1 cellular context compared by ENCODE assay signal in the genomic region with DNA sequence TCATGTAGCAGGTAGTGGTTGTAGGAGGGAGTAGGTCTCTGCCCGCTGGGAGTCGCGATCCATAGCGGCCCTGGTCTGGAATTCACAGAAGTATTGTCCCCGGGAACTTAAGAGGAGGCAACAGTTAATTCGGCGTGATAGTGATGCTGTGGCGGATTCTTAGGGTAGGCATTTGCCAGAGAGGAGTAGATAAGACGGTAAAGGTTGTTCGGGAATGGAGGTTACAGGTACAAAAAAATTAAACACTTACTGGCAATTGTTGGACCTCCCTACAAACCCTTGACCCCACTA.
TF ChIP-seq lines count a peak whose summit lies in the region.

No MANE protein-coding gene starts in this region.

TF ChIP-seq in HepG2, 621 proteins besides CTCF, POLR2A, EP300 and RAD21 (continued from another document):
- TF ChIP-seq, protein P1, sequence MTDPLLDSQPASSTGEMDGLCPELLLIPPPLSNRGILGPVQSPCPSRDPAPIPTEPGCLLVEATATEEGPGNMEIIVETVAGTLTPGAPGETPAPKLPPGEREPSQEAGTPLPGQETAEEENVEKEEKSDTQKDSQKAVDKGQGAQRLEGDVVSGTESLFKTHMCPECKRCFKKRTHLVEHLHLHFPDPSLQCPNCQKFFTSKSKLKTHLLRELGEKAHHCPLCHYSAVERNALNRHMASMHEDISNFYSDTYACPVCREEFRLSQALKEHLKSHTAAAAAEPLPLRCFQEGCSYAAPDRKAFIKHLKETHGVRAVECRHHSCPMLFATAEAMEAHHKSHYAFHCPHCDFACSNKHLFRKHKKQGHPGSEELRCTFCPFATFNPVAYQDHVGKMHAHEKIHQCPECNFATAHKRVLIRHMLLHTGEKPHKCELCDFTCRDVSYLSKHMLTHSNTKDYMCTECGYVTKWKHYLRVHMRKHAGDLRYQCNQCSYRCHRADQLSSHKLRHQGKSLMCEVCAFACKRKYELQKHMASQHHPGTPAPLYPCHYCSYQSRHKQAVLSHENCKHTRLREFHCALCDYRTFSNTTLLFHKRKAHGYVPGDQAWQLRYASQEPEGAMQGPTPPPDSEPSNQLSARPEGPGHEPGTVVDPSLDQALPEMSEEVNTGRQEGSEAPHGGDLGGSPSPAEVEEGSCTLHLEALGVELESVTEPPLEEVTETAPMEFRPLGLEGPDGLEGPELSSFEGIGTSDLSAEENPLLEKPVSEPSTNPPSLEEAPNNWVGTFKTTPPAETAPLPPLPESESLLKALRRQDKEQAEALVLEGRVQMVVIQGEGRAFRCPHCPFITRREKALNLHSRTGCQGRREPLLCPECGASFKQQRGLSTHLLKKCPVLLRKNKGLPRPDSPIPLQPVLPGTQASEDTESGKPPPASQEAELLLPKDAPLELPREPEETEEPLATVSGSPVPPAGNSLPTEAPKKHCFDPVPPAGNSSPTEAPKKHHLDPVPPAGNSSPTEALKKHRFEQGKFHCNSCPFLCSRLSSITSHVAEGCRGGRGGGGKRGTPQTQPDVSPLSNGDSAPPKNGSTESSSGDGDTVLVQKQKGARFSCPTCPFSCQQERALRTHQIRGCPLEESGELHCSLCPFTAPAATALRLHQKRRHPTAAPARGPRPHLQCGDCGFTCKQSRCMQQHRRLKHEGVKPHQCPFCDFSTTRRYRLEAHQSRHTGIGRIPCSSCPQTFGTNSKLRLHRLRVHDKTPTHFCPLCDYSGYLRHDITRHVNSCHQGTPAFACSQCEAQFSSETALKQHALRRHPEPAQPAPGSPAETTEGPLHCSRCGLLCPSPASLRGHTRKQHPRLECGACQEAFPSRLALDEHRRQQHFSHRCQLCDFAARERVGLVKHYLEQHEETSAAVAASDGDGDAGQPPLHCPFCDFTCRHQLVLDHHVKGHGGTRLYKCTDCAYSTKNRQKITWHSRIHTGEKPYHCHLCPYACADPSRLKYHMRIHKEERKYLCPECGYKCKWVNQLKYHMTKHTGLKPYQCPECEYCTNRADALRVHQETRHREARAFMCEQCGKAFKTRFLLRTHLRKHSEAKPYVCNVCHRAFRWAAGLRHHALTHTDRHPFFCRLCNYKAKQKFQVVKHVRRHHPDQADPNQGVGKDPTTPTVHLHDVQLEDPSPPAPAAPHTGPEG (CRISPR knock-in tag; IDR thresholded peaks at IDR 0.05): no peak
- TF ChIP-seq ZNF850 (CRISPR knock-in tag; conservative IDR thresholded peaks at IDR 0.05) (0 out of 2 replicates have a peak, but pooled peaks have one; percentile 36), HOXA5 (CRISPR knock-in tag; IDR thresholded peaks at IDR 0.05) (no peak), ZNF598 (CRISPR knock-in tag; IDR thresholded peaks at IDR 0.05; ENCODE audit: borderline replicate concordance) (no peak), ZFP82 (CRISPR knock-in tag; IDR thresholded peaks at IDR 0.05; ENCODE audit: borderline replicate concordance) (0 out of 2 replicates have a peak, but pooled peaks have one; percentile 39), CHD4 (IDR thresholded peaks at IDR 0.05; ENCODE audit: borderline replicate concordance, low read length) (no peak), KAT7 (CRISPR knock-in tag; IDR thresholded peaks at IDR 0.05; ENCODE audit: borderline replicate concordance) (no peak), ZNF335 (CRISPR knock-in tag; IDR thresholded peaks at IDR 0.05) (no peak), ZBTB3 (CRISPR knock-in tag; IDR thresholded peaks at IDR 0.05; ENCODE audit: borderline replicate concordance, low read depth) (no peak), ZNF451 (CRISPR knock-in tag; IDR thresholded peaks at IDR 0.05) (no peak), JARID2 (CRISPR knock-in tag; IDR thresholded peaks at IDR 0.05; ENCODE audit: insufficient replicate concordance) (no peak), REPIN1 (CRISPR knock-in tag; IDR thresholded peaks at IDR 0.05; ENCODE audit: borderline replicate concordance, low read depth) (no peak), ZFP41 (CRISPR knock-in tag; IDR thresholded peaks at IDR 0.05; ENCODE audit: borderline replicate concordance) (no peak), CREM (IDR thresholded peaks at IDR 0.05) (0 out of 2 replicates have a peak, but pooled peaks have one; percentile 7), CREM (CRISPR knock-in tag; IDR thresholded peaks at IDR 0.05) (no peak), MEIS1 (CRISPR knock-in tag; IDR thresholded peaks at IDR 0.05; ENCODE audit: borderline replicate concordance) (no peak), NFYB (CRISPR knock-in tag; IDR thresholded peaks at IDR 0.05) (no peak), SUZ12 (IDR thresholded peaks at IDR 0.05; ENCODE audit: low read depth, low read length) (no peak), ZNF570 (CRISPR knock-in tag; IDR thresholded peaks at IDR 0.05; ENCODE audit: borderline replicate concordance) (no peak), ISX (CRISPR knock-in tag; conservative IDR thresholded peaks at IDR 0.05) (no peak), RAD51 (IDR thresholded peaks at IDR 0.05; ENCODE audit: borderline replicate concordance) (no peak)
- TF ChIP-seq, protein P2, sequence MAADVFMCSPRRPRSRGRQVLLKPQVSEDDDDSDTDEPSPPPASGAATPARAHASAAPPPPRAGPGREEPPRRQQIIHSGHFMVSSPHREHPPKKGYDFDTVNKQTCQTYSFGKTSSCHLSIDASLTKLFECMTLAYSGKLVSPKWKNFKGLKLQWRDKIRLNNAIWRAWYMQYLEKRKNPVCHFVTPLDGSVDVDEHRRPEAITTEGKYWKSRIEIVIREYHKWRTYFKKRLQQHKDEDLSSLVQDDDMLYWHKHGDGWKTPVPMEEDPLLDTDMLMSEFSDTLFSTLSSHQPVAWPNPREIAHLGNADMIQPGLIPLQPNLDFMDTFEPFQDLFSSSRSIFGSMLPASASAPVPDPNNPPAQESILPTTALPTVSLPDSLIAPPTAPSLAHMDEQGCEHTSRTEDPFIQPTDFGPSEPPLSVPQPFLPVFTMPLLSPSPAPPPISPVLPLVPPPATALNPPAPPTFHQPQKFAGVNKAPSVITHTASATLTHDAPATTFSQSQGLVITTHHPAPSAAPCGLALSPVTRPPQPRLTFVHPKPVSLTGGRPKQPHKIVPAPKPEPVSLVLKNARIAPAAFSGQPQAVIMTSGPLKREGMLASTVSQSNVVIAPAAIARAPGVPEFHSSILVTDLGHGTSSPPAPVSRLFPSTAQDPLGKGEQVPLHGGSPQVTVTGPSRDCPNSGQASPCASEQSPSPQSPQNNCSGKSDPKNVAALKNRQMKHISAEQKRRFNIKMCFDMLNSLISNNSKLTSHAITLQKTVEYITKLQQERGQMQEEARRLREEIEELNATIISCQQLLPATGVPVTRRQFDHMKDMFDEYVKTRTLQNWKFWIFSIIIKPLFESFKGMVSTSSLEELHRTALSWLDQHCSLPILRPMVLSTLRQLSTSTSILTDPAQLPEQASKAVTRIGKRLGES (CRISPR knock-in tag; IDR thresholded peaks at IDR 0.05; ENCODE audit: borderline replicate concordance): no peak
- TF ChIP-seq, protein P3, sequence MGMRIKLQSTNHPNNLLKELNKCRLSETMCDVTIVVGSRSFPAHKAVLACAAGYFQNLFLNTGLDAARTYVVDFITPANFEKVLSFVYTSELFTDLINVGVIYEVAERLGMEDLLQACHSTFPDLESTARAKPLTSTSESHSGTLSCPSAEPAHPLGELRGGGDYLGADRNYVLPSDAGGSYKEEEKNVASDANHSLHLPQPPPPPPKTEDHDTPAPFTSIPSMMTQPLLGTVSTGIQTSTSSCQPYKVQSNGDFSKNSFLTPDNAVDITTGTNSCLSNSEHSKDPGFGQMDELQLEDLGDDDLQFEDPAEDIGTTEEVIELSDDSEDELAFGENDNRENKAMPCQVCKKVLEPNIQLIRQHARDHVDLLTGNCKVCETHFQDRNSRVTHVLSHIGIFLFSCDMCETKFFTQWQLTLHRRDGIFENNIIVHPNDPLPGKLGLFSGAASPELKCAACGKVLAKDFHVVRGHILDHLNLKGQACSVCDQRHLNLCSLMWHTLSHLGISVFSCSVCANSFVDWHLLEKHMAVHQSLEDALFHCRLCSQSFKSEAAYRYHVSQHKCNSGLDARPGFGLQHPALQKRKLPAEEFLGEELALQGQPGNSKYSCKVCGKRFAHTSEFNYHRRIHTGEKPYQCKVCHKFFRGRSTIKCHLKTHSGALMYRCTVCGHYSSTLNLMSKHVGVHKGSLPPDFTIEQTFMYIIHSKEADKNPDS (CRISPR knock-in tag; IDR thresholded peaks at IDR 0.05): no peak
- TF ChIP-seq, protein P4, sequence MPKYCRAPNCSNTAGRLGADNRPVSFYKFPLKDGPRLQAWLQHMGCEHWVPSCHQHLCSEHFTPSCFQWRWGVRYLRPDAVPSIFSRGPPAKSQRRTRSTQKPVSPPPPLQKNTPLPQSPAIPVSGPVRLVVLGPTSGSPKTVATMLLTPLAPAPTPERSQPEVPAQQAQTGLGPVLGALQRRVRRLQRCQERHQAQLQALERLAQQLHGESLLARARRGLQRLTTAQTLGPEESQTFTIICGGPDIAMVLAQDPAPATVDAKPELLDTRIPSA (CRISPR knock-in tag; IDR thresholded peaks at IDR 0.05; ENCODE audit: borderline replicate concordance): 0 out of 2 replicates have a peak, but pooled peaks have one; percentile 15
- TF ChIP-seq, protein P5, sequence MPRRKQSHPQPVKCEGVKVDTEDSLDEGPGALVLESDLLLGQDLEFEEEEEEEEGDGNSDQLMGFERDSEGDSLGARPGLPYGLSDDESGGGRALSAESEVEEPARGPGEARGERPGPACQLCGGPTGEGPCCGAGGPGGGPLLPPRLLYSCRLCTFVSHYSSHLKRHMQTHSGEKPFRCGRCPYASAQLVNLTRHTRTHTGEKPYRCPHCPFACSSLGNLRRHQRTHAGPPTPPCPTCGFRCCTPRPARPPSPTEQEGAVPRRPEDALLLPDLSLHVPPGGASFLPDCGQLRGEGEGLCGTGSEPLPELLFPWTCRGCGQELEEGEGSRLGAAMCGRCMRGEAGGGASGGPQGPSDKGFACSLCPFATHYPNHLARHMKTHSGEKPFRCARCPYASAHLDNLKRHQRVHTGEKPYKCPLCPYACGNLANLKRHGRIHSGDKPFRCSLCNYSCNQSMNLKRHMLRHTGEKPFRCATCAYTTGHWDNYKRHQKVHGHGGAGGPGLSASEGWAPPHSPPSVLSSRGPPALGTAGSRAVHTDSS (CRISPR knock-in tag; conservative IDR thresholded peaks at IDR 0.05): no peak
- TF ChIP-seq, protein P6, sequence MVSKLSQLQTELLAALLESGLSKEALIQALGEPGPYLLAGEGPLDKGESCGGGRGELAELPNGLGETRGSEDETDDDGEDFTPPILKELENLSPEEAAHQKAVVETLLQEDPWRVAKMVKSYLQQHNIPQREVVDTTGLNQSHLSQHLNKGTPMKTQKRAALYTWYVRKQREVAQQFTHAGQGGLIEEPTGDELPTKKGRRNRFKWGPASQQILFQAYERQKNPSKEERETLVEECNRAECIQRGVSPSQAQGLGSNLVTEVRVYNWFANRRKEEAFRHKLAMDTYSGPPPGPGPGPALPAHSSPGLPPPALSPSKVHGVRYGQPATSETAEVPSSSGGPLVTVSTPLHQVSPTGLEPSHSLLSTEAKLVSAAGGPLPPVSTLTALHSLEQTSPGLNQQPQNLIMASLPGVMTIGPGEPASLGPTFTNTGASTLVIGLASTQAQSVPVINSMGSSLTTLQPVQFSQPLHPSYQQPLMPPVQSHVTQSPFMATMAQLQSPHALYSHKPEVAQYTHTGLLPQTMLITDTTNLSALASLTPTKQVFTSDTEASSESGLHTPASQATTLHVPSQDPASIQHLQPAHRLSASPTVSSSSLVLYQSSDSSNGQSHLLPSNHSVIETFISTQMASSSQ (IDR thresholded peaks at IDR 0.05; ENCODE audit: low read depth): no peak
- TF ChIP-seq, protein P6 (CRISPR knock-in tag; IDR thresholded peaks at IDR 0.05; ENCODE audit: borderline replicate concordance): no peak
- TF ChIP-seq, protein P7, sequence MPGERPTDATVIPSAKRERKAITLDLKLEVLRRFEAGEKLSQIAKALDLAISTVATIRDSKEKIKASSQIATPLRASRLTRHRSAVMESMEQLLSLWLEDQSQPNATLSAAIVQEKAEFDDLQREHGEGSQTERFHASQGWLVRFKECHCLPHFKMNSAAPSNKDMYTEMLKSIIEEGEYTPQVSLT (CRISPR knock-in tag; IDR thresholded peaks at IDR 0.05; ENCODE audit: borderline replicate concordance, low read depth): no peak
